Comparison of ENCODE assay signal across 13 cellular contexts in genomic region chr12:2383276-2384028, GRCh38.
A peak's percentile ranks its signal among the peaks of the same experiment; 100 is the strongest.
DNase-seq lines count a peak whose midpoint lies in the region; ATAC-seq and TF ChIP-seq lines count a peak whose summit lies in the region.
"Had no signal": no experiment of that assay in that cellular context is flagged by ENCODE, and none has a peak within 500 bp of the region (broad histone marks: within the 10 kb centered on the region; RNA-seq: fewer than 3 reads in every experiment).

No MANE protein-coding gene starts in this region.

- H3K4me1 ChIP-seq in mucosa of descending colon (ENCODE audit: low read depth) (peaks cover 8% of the 10 kb centered on the region), transverse colon (peaks cover 13 to 29% (median 24%) of the 10 kb centered on the region in 4 donors), ovary (ENCODE audit: insufficient read depth) (peaks cover 19% of the 10 kb centered on the region)

- TF ChIP-seq CTCF in fibroblast of mammary gland (conservative IDR thresholded peaks at IDR 0.05; ENCODE audit: control insufficient read depth, insufficient read depth, low read depth, low read length) (no peak), mucosa of descending colon (IDR thresholded peaks at IDR 0.05) (no peak), transverse colon (IDR thresholded peaks at IDR 0.05) (no peak), ovary (IDR thresholded peaks at IDR 0.05) (no peak)

- H3K36me3 ChIP-seq in mucosa of descending colon (ENCODE audit: low read depth), result no peaks in the 10 kb centered on the region
- H3K36me3 ChIP-seq in transverse colon, result no peaks in the 10 kb centered on the region
- H3K36me3 ChIP-seq in ovary, result no peaks in the 10 kb centered on the region

- H3K27ac ChIP-seq in transverse colon (peak overlapping the region; percentile 64 to 81 (median 74)), ovary (no peak overlapping the region)

- intact Hi-C loops in mucosa of descending colon (cut with DNase I, micrococcal nuclease) (no loop called here), transverse colon (cut with DNase I; ENCODE audit: low total_unique reads) (no loop called here), ovary (cut with DNase I) (no loop called here)

- TF ChIP-seq POLR2A in transverse colon (IDR thresholded peaks at IDR 0.05), result no peak
- TF ChIP-seq POLR2A in ovary (IDR thresholded peaks at IDR 0.05), result no peak

- no peaks in the 10 kb centered on the region for H3K27me3 ChIP-seq in transverse colon
- no peaks in the 10 kb centered on the region for H3K27me3 ChIP-seq in ovary

- H3K9me3 ChIP-seq in mucosa of descending colon (no peaks in the 10 kb centered on the region), transverse colon (no peaks in the 10 kb centered on the region), ovary (no peaks in the 10 kb centered on the region)

- ATAC-seq in mucosa of descending colon, result peak; percentile 79
- no peak for ATAC-seq in HG03280 (IDR thresholded peaks at IDR 0.05; ENCODE audit: unreplicated experiment)
- ATAC-seq in GM18858 (IDR thresholded peaks at IDR 0.05; ENCODE audit: unreplicated experiment), result no peak

- no peak overlapping the region for H3K4me3 ChIP-seq in fibroblast of mammary gland (ENCODE audit: control insufficient read depth, low read depth, low read length)
- H3K4me3 ChIP-seq in mucosa of descending colon, result no peak overlapping the region
- H3K4me3 ChIP-seq in transverse colon, result no peak overlapping the region
- H3K4me3 ChIP-seq in ovary, result no peak overlapping the region

- no peak for TF ChIP-seq EP300 in transverse colon (IDR thresholded peaks at IDR 0.05; ENCODE audit: low read depth)
- TF ChIP-seq EP300 in ovary (IDR thresholded peaks at IDR 0.05), result no peak

- in situ Hi-C loops in transverse colon (cut with MboI; ENCODE audit: low pct_ligation_motif_present in 1 of 4, low pct_unique_long_range_greater_than_20kb in 1 of 4, low sequenced_read_pairs in 3 of 4), result loop anchor here in 1 of 4 donors (25.0 kb wide), 1 partner anchor 321 kb away; the partner anchor contains the start of gene CACNA1C

- WGBS in transverse colon (ENCODE audit: low coverage in 1 of 2), 2 donors, result 52 to 65% methylated on average over 7 to 13 of the region's 13 CpGs
- 34 to 49% (median 39%) methylated on average over 13 of the region's 13 CpGs for WGBS in ovary, 3 donors

- DNase-seq in activated CD8-positive, alpha-beta memory T cell treated with anti-CD3 and anti-CD28 coated beads, Interleukin-2, amount 50 U/mL, for 48 hours, result peak; percentile 10
- DNase-seq in activated CD8-positive, alpha-beta memory T cell treated with anti-CD3 and anti-CD28 coated beads for 24 hours, result no peak
- DNase-seq in fibroblast of mammary gland (ENCODE audit: low read depth), result peak; percentile 14
- peak in 2 of 3 donors; percentile 36 to 44 for DNase-seq in mucosa of descending colon
- DNase-seq in transverse colon, result no peak
- DNase-seq in ovary, result no peak
- DNase-seq: activated T-cell treated with anti-CD3 and anti-CD28 coated beads for 4 hours; GF-D8; NCI-H1092; stimulated activated naive CD4-positive, alpha-beta T cell; T-helper 1 cell had no signal

Comparison
In these comparisons a context has a peak if more than half of its experiments do, and no peak if none do; other contexts are left out.
1. DNase-seq: peak in activated CD8-positive, alpha-beta memory T cell treated with anti-CD3 and anti-CD28 coated beads, Interleukin-2, amount 50 U/mL, for 48 hours (single experiment), fibroblast of mammary gland (single experiment) and mucosa of descending colon (2 of 3); none in activated CD8-positive, alpha-beta memory T cell treated with anti-CD3 and anti-CD28 coated beads for 24 hours (single experiment), transverse colon (single experiment) and ovary (0 of 5).
2. H3K27ac ChIP-seq: peak in transverse colon (4 of 4); none in ovary (0 of 2).